16 cellular contexts compared by ENCODE assay signal in the genomic region with DNA sequence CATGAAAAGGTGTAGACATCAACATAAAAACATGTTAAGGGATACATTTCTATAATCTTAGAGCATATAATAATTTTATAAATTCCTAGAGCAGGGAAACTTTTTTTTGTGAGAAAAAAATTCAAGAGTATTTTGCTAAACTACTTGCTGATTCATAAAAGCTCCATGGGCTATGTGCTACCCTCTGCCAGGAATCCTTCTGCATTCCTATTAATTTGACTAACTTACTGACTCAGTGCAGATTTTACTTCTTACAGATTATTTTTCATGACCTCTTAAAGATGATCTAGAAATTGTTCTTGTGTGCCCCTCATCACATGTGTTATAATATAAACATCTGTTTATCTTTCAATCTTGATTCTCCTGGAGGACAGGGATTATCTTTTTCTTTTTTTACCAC. TPM values are rescaled to one million over a fixed set of nuclear protein-coding genes. Genes with fewer than 3 reads are reported as not detected.
DNase-seq lines count a peak whose midpoint lies in the region; ATAC-seq and TF ChIP-seq lines count a peak whose summit lies in the region.
"Had no signal": no experiment of that assay in that cellular context is flagged by ENCODE, and none has a peak within 500 bp of the region (broad histone marks: within the 10 kb centered on the region; RNA-seq: fewer than 3 reads in every experiment).

No MANE protein-coding gene starts in this region.

- CTCF ChIA-PET in BJ (lab: Yijun Ruan, JAX) = no interaction called here

- peaks cover 83% of the 10 kb centered on the region for H4K20me1 ChIP-seq in Loucy (ENCODE audit: insufficient read depth, low read length, poor library complexity, severe bottlenecking)

- peaks cover 63% of the 10 kb centered on the region for H3K4me1 ChIP-seq in Loucy (ENCODE audit: insufficient read depth, low read length, poor library complexity, severe bottlenecking)

- H3K4me2 ChIP-seq in Loucy (ENCODE audit: low read depth, low read length, poor library complexity, severe bottlenecking) = peak overlapping the region; percentile 57

- no peak overlapping the region for H3K4me3 Mint-ChIP-seq in memory B cell
- H3K4me3 Mint-ChIP-seq in CD14-positive monocyte = no peak overlapping the region
- H3K4me3 Mint-ChIP-seq: dendritic cell treated with granulocyte-macrophage colony-stimulating factor and Interleukin-4, amounts not matched to agents 40 ng/mL and 50 ng/mL, for 4 days; stimulated activated memory B cell treated with anti-CD40 and anti-IgM and Interleukin-4, amounts not matched to agents 10 μg/mL and 1 μg/mL and 100 μg/mL, for 72 hours had no signal

- no peaks in the 10 kb centered on the region for H3F3A ChIP-seq in Loucy (ENCODE audit: low read depth)

- no peaks in the 10 kb centered on the region for H3K27me3 Mint-ChIP-seq in memory B cell
- H3K27me3 Mint-ChIP-seq in CD14-positive monocyte (ENCODE audit: low read depth in 3 of 3) = no peaks in the 10 kb centered on the region
- H3K27me3 Mint-ChIP-seq: dendritic cell treated with granulocyte-macrophage colony-stimulating factor and Interleukin-4, amounts not matched to agents 40 ng/mL and 50 ng/mL, for 4 days; stimulated activated memory B cell treated with anti-CD40 and anti-IgM and Interleukin-4, amounts not matched to agents 10 μg/mL and 1 μg/mL and 100 μg/mL, for 72 hours had no signal

- H2AFZ ChIP-seq in Loucy (ENCODE audit: low read length) = no peak overlapping the region

- H3K27ac Mint-ChIP-seq in memory B cell = peak overlapping the region; percentile 43
- H3K27ac Mint-ChIP-seq in CD14-positive monocyte = peak overlapping the region in 1 of 7 donors; percentile 10
- H3K27ac Mint-ChIP-seq: dendritic cell treated with granulocyte-macrophage colony-stimulating factor and Interleukin-4, amounts not matched to agents 40 ng/mL and 50 ng/mL, for 4 days; stimulated activated memory B cell treated with anti-CD40 and anti-IgM and Interleukin-4, amounts not matched to agents 10 μg/mL and 1 μg/mL and 100 μg/mL, for 72 hours had no signal

- H3K9me2 ChIP-seq in Loucy (replicated peaks; ENCODE audit: low read depth, low read length) = no peaks in the 10 kb centered on the region

- intact Hi-C loops in CD14-positive monocyte (cut with micrococcal nuclease) = no loop called here

- peaks cover 39% of the 10 kb centered on the region for H3K4me1 Mint-ChIP-seq in memory B cell
- H3K4me1 Mint-ChIP-seq in CD14-positive monocyte = peaks cover 36% of the 10 kb centered on the region

- TF ChIP-seq CTCF in BJ (IDR thresholded peaks at IDR 0.05; ENCODE audit: insufficient read depth, low read depth, low read length) = no peak
- no peak for TF ChIP-seq CTCF in Loucy (conservative IDR thresholded peaks at IDR 0.05; ENCODE audit: low read length)
- TF ChIP-seq CTCF in cardiac fibroblast (IDR thresholded peaks at IDR 0.05; ENCODE audit: low read depth, low read length) = no peak
- TF ChIP-seq CTCF in CD14-positive monocyte (IDR thresholded peaks at IDR 0.05) = no peak

- H3K9me3 Mint-ChIP-seq in memory B cell (no peaks in the 10 kb centered on the region), CD14-positive monocyte (no peaks in the 10 kb centered on the region)
- H3K9me3 Mint-ChIP-seq: dendritic cell treated with granulocyte-macrophage colony-stimulating factor and Interleukin-4, amounts not matched to agents 40 ng/mL and 50 ng/mL, for 4 days; stimulated activated memory B cell treated with anti-CD40 and anti-IgM and Interleukin-4, amounts not matched to agents 10 μg/mL and 1 μg/mL and 100 μg/mL, for 72 hours had no signal

- H3K4me3 ChIP-seq in BJ (ENCODE audit: low read depth, low read length) (no peak overlapping the region), Loucy (ENCODE audit: low read length, poor library complexity, severe bottlenecking) (peak overlapping the region; percentile 27), cardiac fibroblast (replicated peaks in 1 of 2; ENCODE audit: low read depth in 2 of 2, low read length in 2 of 2) (no peak overlapping the region)
- H3K4me3 ChIP-seq: gastroesophageal sphincter had no signal

- POLR2A ChIA-PET in BJ (lab: Charles Lee) = interaction anchor here (0.6 kb wide), 1 partner anchor 992 kb away, joined by 3 read pairs; no protein-coding TSS in a partner anchor

- no peaks in the 10 kb centered on the region for H3K9me3 ChIP-seq in Loucy (ENCODE audit: insufficient read depth, low read depth, low read length)
- H3K9me3 ChIP-seq: gastroesophageal sphincter had no signal

- H3K36me3 ChIP-seq in BJ (ENCODE audit: control insufficient read depth, insufficient read depth, low read length) = no peaks in the 10 kb centered on the region
- no peaks in the 10 kb centered on the region for H3K36me3 ChIP-seq in Loucy (ENCODE audit: insufficient read depth, low read length)
- H3K36me3 ChIP-seq: gastroesophageal sphincter had no signal

- no peak overlapping the region for H3K9ac ChIP-seq in Loucy (ENCODE audit: low read depth, low read length, poor library complexity, severe bottlenecking)

- peaks cover 12% of the 10 kb centered on the region for H3K36me3 Mint-ChIP-seq in memory B cell
- peaks cover 16 to 22% of the 10 kb centered on the region in 2 donors for H3K36me3 Mint-ChIP-seq in CD14-positive monocyte

- H3K79me2 ChIP-seq in Loucy (ENCODE audit: insufficient read depth, low read length) = peaks cover 95% of the 10 kb centered on the region

- ATAC-seq in memory B cell (ENCODE audit: low read depth) = no peak
- ATAC-seq in HG03442 (IDR thresholded peaks at IDR 0.05; ENCODE audit: unreplicated experiment) = no peak
- ATAC-seq in HG03432 (IDR thresholded peaks at IDR 0.05; ENCODE audit: unreplicated experiment) = no peak
- ATAC-seq in GM19395 (IDR thresholded peaks at IDR 0.05; ENCODE audit: unreplicated experiment) = no peak
- ATAC-seq: gastroesophageal sphincter; Right ventricle myocardium inferior; stimulated activated memory B cell treated with anti-CD40 and anti-IgM and Interleukin-4, amounts not matched to agents 10 μg/mL and 1 μg/mL and 100 μg/mL, for 72 hours had no signal

- DNase-seq in BJ (ENCODE audit: low read depth) = peak; percentile 36
- DNase-seq in cardiac fibroblast (ENCODE audit: low read depth in 2 of 2) = peak; percentile 63 to 79
- DNase-seq in memory B cell (ENCODE audit: low spot score in 2 of 2) = no peak
- DNase-seq in CD14-positive monocyte (ENCODE audit: low spot score) = no peak
- DNase-seq: activated naive CD4-positive, alpha-beta T cell treated with anti-CD3 and anti-CD28 coated beads, Interleukin-2, amount 50 U/mL, for 16 hours; NCI-H1417; NCI-H526 treated with DMSO at 0.1 percent for 48 hours; stimulated activated CD4-positive, alpha-beta T cell treated with anti-CD3 and anti-CD28 coated beads, Interleukin-2, amount 100 ng/mL, for 24 hours had no signal

- H3K27me3 ChIP-seq in BJ (ENCODE audit: control insufficient read depth, insufficient read depth, low read length) (no peaks in the 10 kb centered on the region), Loucy (ENCODE audit: insufficient read depth, low read length, poor library complexity, severe bottlenecking) (no peaks in the 10 kb centered on the region)
- H3K27me3 ChIP-seq: gastroesophageal sphincter had no signal

RNA-seq across cellular contexts. Expression of gene VTA1, which starts 5.7 kb away (rescaled TPM):
- polyA plus RNA-seq in BJ (2011; rRNA removed) = 66.7 and 115 TPM in 2 replicates
- polyA minus RNA-seq in BJ (2011; rRNA and poly(A)+ RNA removed) = 41.0 and 50.1 TPM in 2 replicates
- polyA plus RNA-seq in CD14-positive monocyte = 10 to 100 TPM; 74.8 to 97.3 TPM

RNA-seq across cellular contexts. Expression of gene NMBR, which starts 5.8 kb away (rescaled TPM):
- 0.07 TPM in 1 of 2 replicates, not detected in the other for polyA plus RNA-seq in BJ (2011; rRNA removed)
- polyA minus RNA-seq in BJ (2011; rRNA and poly(A)+ RNA removed) = 0.15 TPM in 1 of 2 replicates, not detected in the other
- polyA plus RNA-seq in CD14-positive monocyte = not detected

RNA-seq across cellular contexts. Expression of gene GJE1, which starts 20.0 kb away (rescaled TPM):
- polyA plus RNA-seq in BJ (2011; rRNA removed) (not detected in 2 replicates), CD14-positive monocyte (not detected)
- not detected in 2 replicates for polyA minus RNA-seq in BJ (2011; rRNA and poly(A)+ RNA removed)

Comparison
In these comparisons a context has a peak if more than half of its experiments do, and no peak if none do; other contexts are left out.
1. DNase-seq: peak in BJ (single experiment) and cardiac fibroblast (2 of 2); none in memory B cell (0 of 2) and CD14-positive monocyte (single experiment).